Comparison of ENCODE assay signal across 10 cellular contexts in genomic region chr22:49760630-49761571, GRCh38.
DNase-seq lines count a peak whose midpoint lies in the region; ATAC-seq and TF ChIP-seq lines count a peak whose summit lies in the region.
"Had no signal": no experiment of that assay in that cellular context is flagged by ENCODE, and none has a peak within 500 bp of the region (broad histone marks: within the 10 kb centered on the region; RNA-seq: fewer than 3 reads in every experiment).

No MANE protein-coding gene starts in this region.

- no peaks in the 10 kb centered on the region for H3K36me3 ChIP-seq in neuronal stem cell (replicated peaks in 1 of 2; ENCODE audit: control insufficient read depth in 2 of 2, insufficient read depth in 2 of 2, low read length in 2 of 2)
- H3K36me3 ChIP-seq: ovary had no signal

- ATAC-seq in GM19328 (IDR thresholded peaks at IDR 0.05; ENCODE audit: unreplicated experiment), result peak; percentile 41
- peak; percentile 51 for ATAC-seq in HG03095 (IDR thresholded peaks at IDR 0.05; ENCODE audit: unreplicated experiment)
- no peak for ATAC-seq in activated B cell treated with CpG ODN at 0.5 μM for 24 hours (ENCODE audit: low read depth)
- no peak for ATAC-seq in left cardiac atrium

- peaks cover 0 to 3% (median 0%) of the 10 kb centered on the region in 3 experiments for H3K27me3 ChIP-seq in neuronal stem cell (ENCODE audit: control insufficient read depth in 3 of 3, insufficient read depth in 3 of 3, low read depth in 1 of 3, low read length in 3 of 3)
- H3K27me3 ChIP-seq: ovary, testis had no signal

- H3K4ac ChIP-seq in neuronal stem cell (ENCODE audit: low read length), result no peak overlapping the region

- H3K36me3 Mint-ChIP-seq in activated B cell treated with CpG ODN at 0.5 μM for 24 hours (ENCODE audit: low read depth), result no peaks in the 10 kb centered on the region

- H3K4me2 ChIP-seq in neuronal stem cell (ENCODE audit: insufficient read depth, low read length, poor library complexity, severe bottlenecking), result no peak overlapping the region

- H2BK12ac ChIP-seq in neuronal stem cell (ENCODE audit: low read length), result no peak overlapping the region

- peaks cover 2% of the 10 kb centered on the region for H3K4me1 Mint-ChIP-seq in activated B cell treated with CpG ODN at 0.5 μM for 24 hours

- H3K4me3 Mint-ChIP-seq in activated B cell treated with CpG ODN at 0.5 μM for 24 hours, result no peak overlapping the region

- H2AK5ac ChIP-seq in neuronal stem cell (ENCODE audit: low read depth, low read length), result peak overlapping the region; percentile 85

- peaks cover 5% of the 10 kb centered on the region in 2 donors for H3K9me3 ChIP-seq in neuronal stem cell (replicated peaks in 1 of 2; ENCODE audit: control insufficient read depth in 2 of 2, insufficient read depth in 1 of 2, low read depth in 1 of 2, low read length in 2 of 2)
- H3K9me3 ChIP-seq: testis had no signal

- H3K27ac Mint-ChIP-seq in activated B cell treated with CpG ODN at 0.5 μM for 24 hours, result no peak overlapping the region

- H2BK15ac ChIP-seq in neuronal stem cell (ENCODE audit: low read length), result no peak overlapping the region

- H3K4me1 ChIP-seq in neuronal stem cell (ENCODE audit: control insufficient read depth in 2 of 2, insufficient read depth in 1 of 2, low read depth in 1 of 2, low read length in 2 of 2), result peaks cover 4 to 5% of the 10 kb centered on the region in 2 donors
- H3K4me1 ChIP-seq: testis had no signal

- peak overlapping the region; percentile 62 for H3K18ac ChIP-seq in neuronal stem cell (ENCODE audit: low read length)

- peaks cover under 1% of the 10 kb centered on the region for H3K79me1 ChIP-seq in neuronal stem cell (ENCODE audit: low read depth, low read length)

- POLR2A ChIA-PET in activated B cell treated with CpG ODN at 0.5 μM for 24 hours (lab: Charles Lee), result no interaction called here

- H2AFZ ChIP-seq in neuronal stem cell (ENCODE audit: low read length), result peak overlapping the region; percentile 48

- H3K9ac ChIP-seq in neuronal stem cell (ENCODE audit: low read depth, low read length, poor library complexity), result no peak overlapping the region

- peak overlapping the region; percentile 66 for H4K8ac ChIP-seq in neuronal stem cell (ENCODE audit: low read depth, low read length)

- peaks cover 13% of the 10 kb centered on the region for H3K27me3 Mint-ChIP-seq in activated B cell treated with CpG ODN at 0.5 μM for 24 hours

- H3K4me3 ChIP-seq in neuronal stem cell (ENCODE audit: low read length in 2 of 2), result no peak overlapping the region
- H3K4me3 ChIP-seq: ovary, testis had no signal

- CTCF ChIA-PET in activated B cell treated with CpG ODN at 0.5 μM for 24 hours (lab: Charles Lee), result no interaction called here

- intact Hi-C loops in activated B cell treated with CpG ODN at 0.5 μM for 24 hours (cut with micrococcal nuclease), result no loop called here
- intact Hi-C loops in left cardiac atrium (cut with DNase I), result no loop called here

- H3K14ac ChIP-seq in neuronal stem cell (ENCODE audit: low read length), result no peak overlapping the region

- H3K27ac ChIP-seq in neuronal stem cell (replicated peaks; ENCODE audit: low read length), result no peak overlapping the region
- H3K27ac ChIP-seq: ovary, testis had no signal

- no peak overlapping the region for H2BK5ac ChIP-seq in neuronal stem cell (ENCODE audit: low read length)

- no peak overlapping the region for H3K23ac ChIP-seq in neuronal stem cell (ENCODE audit: low read depth, low read length, poor library complexity)

- no peaks in the 10 kb centered on the region for H3K9me3 Mint-ChIP-seq in activated B cell treated with CpG ODN at 0.5 μM for 24 hours

- no CpG with 5 or more reads among the region's 13 CpGs for WGBS in neuronal stem cell (ENCODE audit: extremely low coverage in 2 of 2, insufficient read length in 2 of 2, insufficient replicate concordance in 1 of 2), 2 donors

- no peak overlapping the region for H4K91ac ChIP-seq in neuronal stem cell (ENCODE audit: low read depth, low read length, poor library complexity)

- no peak for TF ChIP-seq CTCF in activated B cell treated with CpG ODN at 0.5 μM for 24 hours (IDR thresholded peaks at IDR 0.05)

- DNase-seq in activated B cell treated with CpG ODN at 0.5 μM for 24 hours (peak; percentile 13), neuronal stem cell (ENCODE audit: low spot score) (no peak), cerebellar nuclear complex (lab: John Stamatoyannopoulos, UW) (no peak), left cardiac atrium (no peak), KG1 (lab: John Stamatoyannopoulos, UW) (no peak), NCI-H82 (lab: John Stamatoyannopoulos, UW) (no peak)
- DNase-seq: testis had no signal

- H2BK120ac ChIP-seq in neuronal stem cell (ENCODE audit: low read depth, low read length), result peak overlapping the region; percentile 24

Comparison
In these comparisons a context has a peak if more than half of its experiments do, and no peak if none do; other contexts are left out.
1. ATAC-seq: peak in GM19328 (single experiment) and HG03095 (single experiment); none in activated B cell treated with CpG ODN at 0.5 μM for 24 hours (single experiment) and left cardiac atrium (0 of 2).